Comparison of ENCODE assay signal across 14 cellular contexts in genomic region chr1:168347630-168348029, GRCh38.
DNase-seq lines count a peak whose midpoint lies in the region; ATAC-seq and TF ChIP-seq lines count a peak whose summit lies in the region.
"Had no signal": no experiment of that assay in that cellular context is flagged by ENCODE, and none has a peak within 500 bp of the region (broad histone marks: within the 10 kb centered on the region; RNA-seq: fewer than 3 reads in every experiment).

No MANE protein-coding gene starts in this region.

- H2BK120ac ChIP-seq in neuronal stem cell (ENCODE audit: low read depth, low read length), result no peak overlapping the region

- ATAC-seq in GM21515 (IDR thresholded peaks at IDR 0.05; ENCODE audit: unreplicated experiment) (no peak), GM21447 (IDR thresholded peaks at IDR 0.05; ENCODE audit: unreplicated experiment) (no peak)

- CTCF ChIA-PET in CD4-positive, alpha-beta memory T cell (lab: Charles Lee; ENCODE audit: partially characterized antibody), result interaction anchor here (0.8 to 10.2 kb wide), 5 partner anchors 19 to 1001 kb away, joined by 3 to 543 read pairs (median 5); no protein-coding TSS in a partner anchor

- no CpG with 5 or more reads among the region's 1 CpG for WGBS in neuronal stem cell (ENCODE audit: extremely low coverage in 2 of 2, insufficient read length in 2 of 2, insufficient replicate concordance in 1 of 2), 2 donors

- H2AFZ ChIP-seq in ACC112 (ENCODE audit: low read length, unreplicated experiment), result peak overlapping the region; percentile 43
- no peak overlapping the region for H2AFZ ChIP-seq in neuronal stem cell (ENCODE audit: low read length)

- no peaks in the 10 kb centered on the region for H3K27me3 ChIP-seq in ACC112 (ENCODE audit: insufficient read depth, low read length)
- H3K27me3 ChIP-seq in CD4-positive, alpha-beta memory T cell (ENCODE audit: insufficient read depth, low read length), result no peaks in the 10 kb centered on the region
- 0 out of 2 replicates have a peak, but pooled peaks cover 2% of the 10 kb centered on the region for H3K27me3 ChIP-seq in HAP-1 (ENCODE audit: low read depth)
- peaks cover 0 to 8% (median 0%) of the 10 kb centered on the region in 3 experiments for H3K27me3 ChIP-seq in neuronal stem cell (ENCODE audit: control insufficient read depth in 3 of 3, insufficient read depth in 3 of 3, low read depth in 1 of 3, low read length in 3 of 3)
- H3K27me3 ChIP-seq: esophagus muscularis mucosa, pancreas had no signal

- H3K4me1 ChIP-seq in ACC112 (ENCODE audit: control insufficient read depth, insufficient read depth, low read length, unreplicated experiment) (no peaks in the 10 kb centered on the region), HAP-1 (0 out of 2 replicates have a peak, but pooled peaks cover 2% of the 10 kb centered on the region), neuronal stem cell (ENCODE audit: control insufficient read depth in 2 of 2, insufficient read depth in 1 of 2, low read depth in 1 of 2, low read length in 2 of 2) (no peaks in the 10 kb centered on the region)
- peaks cover 22% of the 10 kb centered on the region for H3K4me1 ChIP-seq in CD4-positive, alpha-beta memory T cell (ENCODE audit: insufficient read depth, low read length)

- no peak overlapping the region for H2BK15ac ChIP-seq in neuronal stem cell (ENCODE audit: low read length)

- no peak overlapping the region for H3K18ac ChIP-seq in neuronal stem cell (ENCODE audit: low read length)

- no peak overlapping the region for H4K91ac ChIP-seq in neuronal stem cell (ENCODE audit: low read depth, low read length, poor library complexity)

- H3K14ac ChIP-seq in neuronal stem cell (ENCODE audit: low read length), result no peak overlapping the region

- H3K9me3 Mint-ChIP-seq in CD4-positive, alpha-beta memory T cell, result peaks cover 0 to 5% (median 0%) of the 10 kb centered on the region in 8 donors

- no peaks in the 10 kb centered on the region for H3K27me3 Mint-ChIP-seq in CD4-positive, alpha-beta memory T cell

- no peaks in the 10 kb centered on the region for H3K9me3 ChIP-seq in CD4-positive, alpha-beta memory T cell (ENCODE audit: control insufficient read depth in 1 of 2, low read length in 2 of 2)
- no peaks in the 10 kb centered on the region for H3K9me3 ChIP-seq in HAP-1
- no peaks in the 10 kb centered on the region for H3K9me3 ChIP-seq in neuronal stem cell (replicated peaks in 1 of 2; ENCODE audit: control insufficient read depth in 2 of 2, insufficient read depth in 1 of 2, low read depth in 1 of 2, low read length in 2 of 2)
- H3K9me3 ChIP-seq: esophagus muscularis mucosa, mucosa of descending colon, pancreas had no signal

- POLR2A ChIA-PET in CD4-positive, alpha-beta memory T cell (lab: Charles Lee; ENCODE audit: partially characterized antibody), result interaction anchor here (0.7 to 9.3 kb wide), 4 partner anchors 16 to 174 kb away, joined by 3 to 162 read pairs (median 4); no protein-coding TSS in a partner anchor

- H2BK12ac ChIP-seq in neuronal stem cell (ENCODE audit: low read length), result no peak overlapping the region

- H3K79me1 ChIP-seq in neuronal stem cell (ENCODE audit: low read depth, low read length), result no peaks in the 10 kb centered on the region

- H3K36me3 Mint-ChIP-seq in CD4-positive, alpha-beta memory T cell, result peaks cover 0 to 5% of the 10 kb centered on the region in 2 donors

- H3K4me3 ChIP-seq in ACC112 (ENCODE audit: low read depth, low read length) (peak overlapping the region; percentile 75; the same call in 1 of the 2 replicates), WI38 (ENCODE audit: low read depth, low read length) (peak overlapping the region; percentile 43; the same call in 1 of the 2 replicates), fibroblast of villous mesenchyme (ENCODE audit: low read depth, low read length) (peak overlapping the region; percentile 44), HAP-1 (no peak overlapping the region), neuronal stem cell (ENCODE audit: low read length in 2 of 2) (no peak overlapping the region)
- peak overlapping the region; percentile 51 to 58 for H3K4me3 ChIP-seq in CD4-positive, alpha-beta memory T cell (ENCODE audit: low read length in 2 of 2)
- H3K4me3 ChIP-seq: mucosa of descending colon had no signal

- intact Hi-C loops in CD4-positive, alpha-beta memory T cell (cut with micrococcal nuclease), result loop anchor here (1.0 to 10.0 kb wide), 4 partner anchors 16 to 1547 kb away; partner anchors contain the start of genes ATP1B1 and SCYL3

- in situ Hi-C loops in HAP-1 (cut with MboI; ENCODE audit: low sequenced_read_pairs), result no loop called here

- H3K36me3 ChIP-seq in ACC112 (ENCODE audit: insufficient read depth, low read length), result no peaks in the 10 kb centered on the region
- no peaks in the 10 kb centered on the region for H3K36me3 ChIP-seq in CD4-positive, alpha-beta memory T cell (ENCODE audit: insufficient read depth, low read length)
- no peaks in the 10 kb centered on the region for H3K36me3 ChIP-seq in HAP-1 (replicated peaks)
- no peaks in the 10 kb centered on the region for H3K36me3 ChIP-seq in neuronal stem cell (replicated peaks in 1 of 2; ENCODE audit: control insufficient read depth in 2 of 2, insufficient read depth in 2 of 2, low read length in 2 of 2)
- H3K36me3 ChIP-seq: esophagus muscularis mucosa, pancreas had no signal

- H3K27ac ChIP-seq in ACC112 (ENCODE audit: low read depth, low read length) (no peak overlapping the region), neuronal stem cell (replicated peaks; ENCODE audit: low read length) (no peak overlapping the region)
- no peak overlapping the region for H3K27ac ChIP-seq in CD4-positive, alpha-beta memory T cell (ENCODE audit: low read depth, low read length)
- H3K27ac ChIP-seq: esophagus muscularis mucosa, pancreas had no signal

- no peak for DNase-seq in CD4-positive, alpha-beta memory T cell
- DNase-seq in fibroblast of villous mesenchyme (ENCODE audit: low read depth) (no peak), HAP-1 (ENCODE audit: low spot score in 2 of 2) (no peak), neuronal stem cell (ENCODE audit: low spot score) (no peak)
- DNase-seq: head of caudate nucleus, kidney, NCI-H1048, pancreas had no signal

- no peak overlapping the region for H3K4ac ChIP-seq in neuronal stem cell (ENCODE audit: low read length)

- no peak overlapping the region for H3K23ac ChIP-seq in neuronal stem cell (ENCODE audit: low read depth, low read length, poor library complexity)

- no peak overlapping the region for H3K4me2 ChIP-seq in neuronal stem cell (ENCODE audit: insufficient read depth, low read length, poor library complexity, severe bottlenecking)

- H3K79me2 ChIP-seq in ACC112 (ENCODE audit: control insufficient read depth, insufficient read depth, low read length, unreplicated experiment), result no peaks in the 10 kb centered on the region

- H3K4me1 Mint-ChIP-seq in CD4-positive, alpha-beta memory T cell, result peaks cover 26 to 51% (median 39%) of the 10 kb centered on the region in 4 donors

- H3K4me3 Mint-ChIP-seq in CD4-positive, alpha-beta memory T cell, result peak overlapping the region; percentile 77 to 94 (median 90)

- H4K8ac ChIP-seq in neuronal stem cell (ENCODE audit: low read depth, low read length), result no peak overlapping the region

- no peak overlapping the region for H2BK5ac ChIP-seq in neuronal stem cell (ENCODE audit: low read length)

- no peak overlapping the region for H2AK5ac ChIP-seq in neuronal stem cell (ENCODE audit: low read depth, low read length)

- no peak overlapping the region for H3K9ac ChIP-seq in neuronal stem cell (ENCODE audit: low read depth, low read length, poor library complexity)

- TF ChIP-seq CTCF in WI38 (IDR thresholded peaks at IDR 0.05; ENCODE audit: low read depth, low read length) (no peak), fibroblast of villous mesenchyme (IDR thresholded peaks at IDR 0.05; ENCODE audit: insufficient read depth, low read depth, low read length) (no peak)

- H3K27ac Mint-ChIP-seq in CD4-positive, alpha-beta memory T cell, result peak overlapping the region in 6 of 7 donors; percentile 90 to 96 (median 92)

Comparison
In these comparisons a context has a peak if more than half of its experiments do, and no peak if none do; other contexts are left out.
1. H3K4me3 ChIP-seq: peak in ACC112 (single experiment), CD4-positive, alpha-beta memory T cell (2 of 2), WI38 (single experiment) and fibroblast of villous mesenchyme (single experiment); none in HAP-1 (single experiment) and neuronal stem cell (0 of 2).